10 cellular contexts compared by ENCODE assay signal in genomic region chr2:179686069-179686468, GRCh38.
"Had no signal": no experiment of that assay in that cellular context is flagged by ENCODE, and none has a peak within 500 bp of the region (broad histone marks: within the 10 kb centered on the region; RNA-seq: fewer than 3 reads in every experiment).

No MANE protein-coding gene starts in this region.

- H3K27ac ChIP-seq: GM23248 had no signal

- H3K4me1 ChIP-seq: HAP-1 had no signal

- H3K4me2 ChIP-seq: GM23338 had no signal

- H3K36me3 ChIP-seq: HAP-1 had no signal

- H3K4me3 Mint-ChIP-seq: GM23338, H9 had no signal

- H3K9me3 ChIP-seq: HAP-1 had no signal

- H3K4me1 Mint-ChIP-seq: GM23338, H9 had no signal

- H3K27ac Mint-ChIP-seq: GM23338 had no signal

- DNase-seq: GM23248, GOT3, H7, H9, HCEC 1CT had no signal

- H2AFZ ChIP-seq: GM23248, GM23338 had no signal

- H3K4me3 ChIP-seq: GM23248, GM23338, HAP-1 had no signal

- ATAC-seq: GM23338, HCT116 had no signal

- H3K9ac ChIP-seq: GM23248 had no signal

- FAIRE-seq: H1, H54 had no signal
